In genomic region chr11:41786087-41786486, GRCh38 we compare ENCODE assay signal across 18 cellular contexts.
DNase-seq lines count a peak whose midpoint lies in the region; ATAC-seq, FAIRE-seq and TF ChIP-seq lines count a peak whose summit lies in the region.
"Had no signal": no experiment of that assay in that cellular context is flagged by ENCODE, and none has a peak within 500 bp of the region (broad histone marks: within the 10 kb centered on the region; RNA-seq: fewer than 3 reads in every experiment).

No MANE protein-coding gene starts in this region.

- H4K91ac ChIP-seq in H1 (replicated peaks; ENCODE audit: insufficient read length, low read length): no peak overlapping the region

- no peak for FAIRE-seq in H1 (lab: Jason Lieb, UNC)
- FAIRE-seq: GM12878, GM18507, K562 had no signal

- ATAC-seq in PC-3 (no peak), GM18517 (IDR thresholded peaks at IDR 0.05; ENCODE audit: unreplicated experiment) (no peak)
- ATAC-seq: GM12878, HCT116, K562 had no signal

- H3K23me2 ChIP-seq in H1 (ENCODE audit: low read depth, low read length): no peaks in the 10 kb centered on the region

- H3K4me1 ChIP-seq in PC-3 (ENCODE audit: insufficient read depth, low read length) (peaks cover 47% of the 10 kb centered on the region), H1 (replicated peaks in 1 of 4; ENCODE audit: control insufficient read depth in 3 of 4, insufficient read depth in 4 of 4, low read length in 3 of 4) (no peaks in the 10 kb centered on the region)

- H2BK120ac ChIP-seq in H1 (replicated peaks; ENCODE audit: low read depth, low read length): no peak overlapping the region

- H3K27me3 ChIP-seq in PC-3 (ENCODE audit: low read length): no peaks in the 10 kb centered on the region
- no peaks in the 10 kb centered on the region for H3K27me3 ChIP-seq in H1 (replicated peaks in 1 of 4; ENCODE audit: control insufficient read depth in 3 of 4, extremely low read depth in 1 of 4, insufficient read depth in 3 of 4, low read length in 3 of 4)
- H3K27me3 ChIP-seq: MG63 had no signal

- TF ChIP-seq CTCF in PC-3 (conservative IDR thresholded peaks at IDR 0.05; ENCODE audit: low read depth, low read length) (no peak), H1 (IDR thresholded peaks at IDR 0.05; ENCODE audit: control extremely low read depth in 1 of 3, insufficient read depth in 1 of 3, low read depth in 1 of 3, low read length in 3 of 3) (no peak)

- H4K20me1 ChIP-seq in PC-3 (ENCODE audit: low read length): no peaks in the 10 kb centered on the region
- H4K20me1 ChIP-seq in H1 (replicated peaks in 1 of 2; ENCODE audit: control insufficient read depth in 1 of 2, insufficient read depth in 2 of 2, low read length in 2 of 2): no peaks in the 10 kb centered on the region

- H3F3A ChIP-seq in PC-3 (ENCODE audit: low read length, unreplicated experiment): peaks cover 4% of the 10 kb centered on the region

- no peak overlapping the region for H2AFZ ChIP-seq in PC-3 (ENCODE audit: low read length)
- peak overlapping the region; percentile 25; the same call in 1 of the 2 replicates for H2AFZ ChIP-seq in H1 (ENCODE audit: low read length)

- POLR2A ChIA-PET in PC-3 (lab: Charles Lee; ENCODE audit: unreplicated experiment): no interaction called here
- POLR2A ChIA-PET in H1 (lab: Charles Lee; ENCODE audit: partially characterized antibody): no interaction called here

- no peak for TF ChIP-seq EP300 in H1 (IDR thresholded peaks at IDR 0.05; ENCODE audit: borderline replicate concordance in 1 of 2, low read depth in 2 of 2, low read length in 2 of 2)

- H3K36me3 ChIP-seq in PC-3 (ENCODE audit: low read depth, low read length): no peaks in the 10 kb centered on the region
- H3K36me3 ChIP-seq in H1 (ENCODE audit: control insufficient read depth in 2 of 4, insufficient read depth in 4 of 4, low read length in 3 of 4): peaks cover 0 to 4% (median 0%) of the 10 kb centered on the region in 4 experiments; a peak in 2 of 8 replicates
- H3K36me3 ChIP-seq: MG63 had no signal

- H2BK5ac ChIP-seq in H1 (ENCODE audit: low read depth, low read length): no peak overlapping the region

- H3K27ac ChIP-seq in PC-3 (ENCODE audit: low read length): peak overlapping the region; percentile 90
- no peak overlapping the region for H3K27ac ChIP-seq in H1 (ENCODE audit: low read depth, low read length)

- H3K14ac ChIP-seq in H1 (ENCODE audit: insufficient read length): no peak overlapping the region

- no peak overlapping the region for H4K5ac ChIP-seq in H1 (ENCODE audit: insufficient read length, low read depth, low read length)

- H3K9me3 ChIP-seq in PC-3 (ENCODE audit: low read length): no peaks in the 10 kb centered on the region
- peaks cover 8 to 16% of the 10 kb centered on the region in 2 experiments; a peak in 3 of 4 replicates for H3K9me3 ChIP-seq in H1 (ENCODE audit: insufficient read depth in 2 of 2, low read depth in 1 of 2, low read length in 1 of 2)

- CTCF ChIA-PET in PC-3 (lab: Charles Lee): no interaction called here
- CTCF ChIA-PET in H1 (lab: Charles Lee; ENCODE audit: partially characterized antibody): interaction anchor here (0.6 kb wide), 1 partner anchor 56 kb away, joined by 5 read pairs; no protein-coding TSS in a partner anchor

- no peak overlapping the region for H3K23ac ChIP-seq in H1 (ENCODE audit: insufficient read length)

- H2AK5ac ChIP-seq in H1 (ENCODE audit: low read depth, low read length): no peak overlapping the region

- intact Hi-C loops in PC-3 (cut with micrococcal nuclease): no loop called here

- TF ChIP-seq RAD21 in H1 (IDR thresholded peaks at IDR 0.05 in 1 of 2, conservative IDR thresholded peaks at IDR 0.05 in 1 of 2; ENCODE audit: low read depth in 2 of 2, low read length in 2 of 2): no peak

- no peaks in the 10 kb centered on the region for H3K79me1 ChIP-seq in H1 (ENCODE audit: low read depth, low read length)

- H2BK12ac ChIP-seq in H1 (ENCODE audit: low read depth, low read length): no peak overlapping the region

- TF ChIP-seq POLR2A in H1 (IDR thresholded peaks at IDR 0.05; ENCODE audit: control extremely low read depth in 1 of 2, low read depth in 2 of 2, low read length in 2 of 2): no peak

- no peak overlapping the region for H3K4ac ChIP-seq in H1 (replicated peaks; ENCODE audit: insufficient read length, low read depth, low read length)

- H3K4me3 ChIP-seq in PC-3 (ENCODE audit: low read length): no peak overlapping the region
- no peak overlapping the region for H3K4me3 ChIP-seq in H1 (ENCODE audit: extremely low read depth in 1 of 4, insufficient read depth in 2 of 4, low read depth in 3 of 4, low read length in 4 of 4)
- H3K4me3 ChIP-seq: GM12878, K562, MG63 had no signal

- DNase-seq in H4 (ENCODE audit: low spot score) (peak; percentile 76), PC-3 (peak; percentile 58), H1 (ENCODE audit: low read depth in 1 of 2, low spot score in 2 of 2) (no peak), renal cortical epithelial cell (ENCODE audit: low read depth) (peak; percentile 54), hepatic stellate cell (ENCODE audit: low spot score) (no peak), dermis blood vessel endothelial cell (no peak)
- DNase-seq: C1 segment of cervical spinal cord, DMS153, MG63, NCI-H1105 treated with DMSO at 0.1 percent for 48 hours, NCI-H187 treated with DMSO at 0.1 percent for 48 hours, NCI-H446, SHP77 treated with DMSO at 0.1 percent for 48 hours had no signal

- H3K9ac ChIP-seq in PC-3 (ENCODE audit: low read length) (peak overlapping the region; percentile 43; the same call in 1 of the 2 replicates), H1 (replicated peaks in 1 of 4; ENCODE audit: extremely low read depth in 1 of 4, low read depth in 3 of 4, low read length in 3 of 4) (no peak overlapping the region)

- 90% methylated on average over 1 of the region's 1 CpG; no CpG with 5 or more reads in 1 of the 2 experiments for WGBS in H1 (ENCODE audit: extremely low coverage in 1 of 2, insufficient coverage in 1 of 2, insufficient read length in 1 of 2, insufficient replicate concordance in 2 of 2, low coverage in 1 of 2, low lambda C conversion rate in 2 of 2, missing lambda C conversion rate in 1 of 2), 2 experiments

- H3K79me2 ChIP-seq in PC-3 (ENCODE audit: low read length): no peaks in the 10 kb centered on the region
- no peaks in the 10 kb centered on the region for H3K79me2 ChIP-seq in H1 (ENCODE audit: control insufficient read depth in 1 of 2, insufficient read depth in 2 of 2, low read length in 2 of 2)

- H3K9me2 ChIP-seq in PC-3 (replicated peaks; ENCODE audit: low read length): no peaks in the 10 kb centered on the region

- no TSS peak for BruUV-seq in PC-3 (replicated peaks; lab: Mats Ljungman, UMichigan)

- no peak overlapping the region for H2BK15ac ChIP-seq in H1 (ENCODE audit: low read length)

- no peak overlapping the region for H2BK20ac ChIP-seq in H1 (ENCODE audit: low read length)

- no peak overlapping the region for H3K56ac ChIP-seq in H1 (replicated peaks; ENCODE audit: insufficient read length, low read depth, low read length)

- no peak overlapping the region for H4K8ac ChIP-seq in H1 (ENCODE audit: extremely low read depth, insufficient read depth, low read length)

- H3K4me2 ChIP-seq in PC-3 (ENCODE audit: low read length): peak overlapping the region; percentile 56
- no peak overlapping the region for H3K4me2 ChIP-seq in H1 (ENCODE audit: insufficient read depth in 1 of 2, low read depth in 2 of 2, low read length in 2 of 2)

- no peak overlapping the region for H3K18ac ChIP-seq in H1 (ENCODE audit: extremely low read depth, low read length)

TF ChIP-seq in H1, 55 proteins besides CTCF, POLR2A, EP300 and RAD21:
- no peak for TF ChIP-seq POU5F1 (IDR thresholded peaks at IDR 0.05; ENCODE audit: low read depth, low read length)
- TF ChIP-seq SIX5 (IDR thresholded peaks at IDR 0.05; ENCODE audit: low read depth, low read length): no peak
- no peak for TF ChIP-seq NANOG (IDR thresholded peaks at IDR 0.05; ENCODE audit: insufficient read depth, low read depth, low read length, poor library complexity, severe bottlenecking)
- no peak for TF ChIP-seq GABPA (IDR thresholded peaks at IDR 0.05; ENCODE audit: borderline replicate concordance, insufficient read depth, low read length)
- TF ChIP-seq NRF1 (IDR thresholded peaks at IDR 0.05; ENCODE audit: low read depth, low read length): no peak
- TF ChIP-seq SIRT6 (IDR thresholded peaks at IDR 0.05; ENCODE audit: low read length): no peak
- no peak for TF ChIP-seq SP2 (IDR thresholded peaks at IDR 0.05; ENCODE audit: low read length)
- TF ChIP-seq YY1 (IDR thresholded peaks at IDR 0.05; ENCODE audit: low read depth, low read length): no peak
- no peak for TF ChIP-seq SP1 (IDR thresholded peaks at IDR 0.05; ENCODE audit: low read depth, low read length)
- no peak for TF ChIP-seq TBP (IDR thresholded peaks at IDR 0.05; ENCODE audit: low read depth, low read length)
- no peak for TF ChIP-seq RFX5 (IDR thresholded peaks at IDR 0.05; ENCODE audit: borderline replicate concordance, low read depth, low read length)
- no peak for TF ChIP-seq JUN (IDR thresholded peaks at IDR 0.05; ENCODE audit: low read depth, low read length)
- no peak for TF ChIP-seq SUZ12 (IDR thresholded peaks at IDR 0.05; ENCODE audit: low read length)
- no peak for TF ChIP-seq CTBP2 (IDR thresholded peaks at IDR 0.05; ENCODE audit: borderline replicate concordance, insufficient read depth, insufficient read length, low read length)
- no peak for TF ChIP-seq RXRA (IDR thresholded peaks at IDR 0.05; ENCODE audit: insufficient read depth, low read depth, low read length)

Comparison
In these comparisons a context has a peak if more than half of its experiments do, and no peak if none do; other contexts are left out.
1. DNase-seq: peak in H4 (single experiment), PC-3 (single experiment) and renal cortical epithelial cell (single experiment); none in H1 (0 of 2), hepatic stellate cell (single experiment) and dermis blood vessel endothelial cell (single experiment).